Comparison of ENCODE assay signal across 16 cellular contexts in genomic region chr7:127387974-127388373, GRCh38. TPM values are rescaled to one million over a fixed set of nuclear protein-coding genes. Genes with fewer than 3 reads are reported as not detected.
DNase-seq lines count a peak whose midpoint lies in the region; ATAC-seq lines count a peak whose summit lies in the region.
"Had no signal": no experiment of that assay in that cellular context is flagged by ENCODE, and none has a peak within 500 bp of the region (broad histone marks: within the 10 kb centered on the region; RNA-seq: fewer than 3 reads in every experiment).

No MANE protein-coding gene starts in this region.

- ATAC-seq in stimulated activated naive CD8-positive, alpha-beta T cell treated with anti-CD3 and anti-CD28 coated beads, Interleukin-15, Interleukin-2, amounts not matched to agents 100 U/mL and 50 U/mL, for 24 hours, result no peak
- no peak for ATAC-seq in T-cell (replicated peaks in 1 of 4)
- ATAC-seq in central memory CD8-positive, alpha-beta T cell (replicated peaks; ENCODE audit: extremely low read depth, poor library complexity, severe bottlenecking), result no peak
- no peak for ATAC-seq in stimulated activated naive B cell treated with anti-CD40 and anti-IgM and Interleukin-4, amounts not matched to agents 10 μg/mL and 1 μg/mL and 100 μg/mL, for 72 hours (replicated peaks)
- ATAC-seq: A549, PC-3 had no signal

- no peak overlapping the region for H3K27ac Mint-ChIP-seq in stimulated activated naive CD8-positive, alpha-beta T cell treated with anti-CD3 and anti-CD28 coated beads, Interleukin-15, Interleukin-2, amounts not matched to agents 100 ng/mL and 50 ng/mL, for 24 hours
- H3K27ac Mint-ChIP-seq in T-cell, result no peak overlapping the region
- H3K27ac Mint-ChIP-seq in central memory CD8-positive, alpha-beta T cell (ENCODE audit: low read depth), result peak overlapping the region; percentile 59
- H3K27ac Mint-ChIP-seq in stimulated activated naive B cell treated with anti-CD40 and anti-IgM and Interleukin-4, amounts not matched to agents 10 μg/mL and 1 μg/mL and 100 μg/mL, for 72 hours, result no peak overlapping the region

- DNase-seq in stimulated activated naive CD8-positive, alpha-beta T cell treated with anti-CD3 and anti-CD28 coated beads, Interleukin-15, Interleukin-2, amounts not matched to agents 100 U/mL and 50 U/mL, for 24 hours, result no peak
- no peak for DNase-seq in T-cell
- DNase-seq in central memory CD8-positive, alpha-beta T cell (ENCODE audit: low spot score in 2 of 2), result no peak
- no peak for DNase-seq in stimulated activated naive B cell treated with anti-CD40 and anti-IgM and Interleukin-4, amounts not matched to agents 10 μg/mL and 1 μg/mL and 100 μg/mL, for 72 hours
- no peak for DNase-seq in NCI-H1417 treated with DMSO at 0.1 percent for 48 hours (lab: John Stamatoyannopoulos, UW)
- no peak for DNase-seq in iPS-NIHi11 (ENCODE audit: low spot score)
- no peak for DNase-seq in T-helper 1 cell
- DNase-seq: Calu3, MV-4-11, NCI-H1436 treated with DMSO at 0.1 percent for 48 hours, NCI-H2029 treated with DMSO at 0.1 percent for 48 hours, NCI-H82, PC-3 had no signal

- POLR2A ChIA-PET in T-cell (lab: Charles Lee), result no interaction called here

- no peaks in the 10 kb centered on the region for H3K9me3 Mint-ChIP-seq in stimulated activated naive CD8-positive, alpha-beta T cell treated with anti-CD3 and anti-CD28 coated beads, Interleukin-15, Interleukin-2, amounts not matched to agents 100 ng/mL and 50 ng/mL, for 24 hours
- no peaks in the 10 kb centered on the region for H3K9me3 Mint-ChIP-seq in T-cell
- H3K9me3 Mint-ChIP-seq in central memory CD8-positive, alpha-beta T cell, result no peaks in the 10 kb centered on the region
- H3K9me3 Mint-ChIP-seq in stimulated activated naive B cell treated with anti-CD40 and anti-IgM and Interleukin-4, amounts not matched to agents 10 μg/mL and 1 μg/mL and 100 μg/mL, for 72 hours, result no peaks in the 10 kb centered on the region
- H3K9me3 Mint-ChIP-seq: CD14-positive monocyte had no signal

- peaks cover 71% of the 10 kb centered on the region for H3K36me3 Mint-ChIP-seq in stimulated activated naive CD8-positive, alpha-beta T cell treated with anti-CD3 and anti-CD28 coated beads, Interleukin-15, Interleukin-2, amounts not matched to agents 100 ng/mL and 50 ng/mL, for 24 hours (ENCODE audit: low read depth)
- H3K36me3 Mint-ChIP-seq in T-cell, result peaks cover 43% of the 10 kb centered on the region
- H3K36me3 Mint-ChIP-seq in central memory CD8-positive, alpha-beta T cell (ENCODE audit: insufficient read depth), result peaks cover 49% of the 10 kb centered on the region
- peaks cover 20 to 47% of the 10 kb centered on the region in 2 donors for H3K36me3 Mint-ChIP-seq in stimulated activated naive B cell treated with anti-CD40 and anti-IgM and Interleukin-4, amounts not matched to agents 10 μg/mL and 1 μg/mL and 100 μg/mL, for 72 hours

- no peaks in the 10 kb centered on the region for H3K27me3 Mint-ChIP-seq in stimulated activated naive CD8-positive, alpha-beta T cell treated with anti-CD3 and anti-CD28 coated beads, Interleukin-15, Interleukin-2, amounts not matched to agents 100 ng/mL and 50 ng/mL, for 24 hours
- H3K27me3 Mint-ChIP-seq in T-cell, result no peaks in the 10 kb centered on the region
- H3K27me3 Mint-ChIP-seq in central memory CD8-positive, alpha-beta T cell, result no peaks in the 10 kb centered on the region
- H3K27me3 Mint-ChIP-seq in stimulated activated naive B cell treated with anti-CD40 and anti-IgM and Interleukin-4, amounts not matched to agents 10 μg/mL and 1 μg/mL and 100 μg/mL, for 72 hours, result no peaks in the 10 kb centered on the region

- peak overlapping the region; percentile 6 for H3K4me3 Mint-ChIP-seq in stimulated activated naive CD8-positive, alpha-beta T cell treated with anti-CD3 and anti-CD28 coated beads, Interleukin-15, Interleukin-2, amounts not matched to agents 100 ng/mL and 50 ng/mL, for 24 hours
- peak overlapping the region in 2 of 3 donors; percentile 26 to 95 for H3K4me3 Mint-ChIP-seq in T-cell
- H3K4me3 Mint-ChIP-seq in central memory CD8-positive, alpha-beta T cell, result peak overlapping the region; percentile 35
- no peak overlapping the region for H3K4me3 Mint-ChIP-seq in stimulated activated naive B cell treated with anti-CD40 and anti-IgM and Interleukin-4, amounts not matched to agents 10 μg/mL and 1 μg/mL and 100 μg/mL, for 72 hours
- H3K4me3 Mint-ChIP-seq: CD14-positive monocyte had no signal

- H3K4me1 Mint-ChIP-seq in stimulated activated naive CD8-positive, alpha-beta T cell treated with anti-CD3 and anti-CD28 coated beads, Interleukin-15, Interleukin-2, amounts not matched to agents 100 ng/mL and 50 ng/mL, for 24 hours (ENCODE audit: low read depth), result peaks cover 68% of the 10 kb centered on the region
- peaks cover 68 to 71% (median 69%) of the 10 kb centered on the region in 3 donors for H3K4me1 Mint-ChIP-seq in T-cell
- peaks cover 61% of the 10 kb centered on the region for H3K4me1 Mint-ChIP-seq in central memory CD8-positive, alpha-beta T cell
- peaks cover 30 to 49% of the 10 kb centered on the region in 2 donors for H3K4me1 Mint-ChIP-seq in stimulated activated naive B cell treated with anti-CD40 and anti-IgM and Interleukin-4, amounts not matched to agents 10 μg/mL and 1 μg/mL and 100 μg/mL, for 72 hours

- CTCF ChIA-PET in T-cell (lab: Charles Lee), result interaction anchor here (0.6 to 1.1 kb wide), 2 partner anchors 40 to 61 kb away, joined by 3 to 4 read pairs; no protein-coding TSS in a partner anchor

RNA-seq across cellular contexts. Expression of gene ZNF800, which starts 4.5 kb away (rescaled TPM):
- total RNA-seq in T-cell, result 10 to 100 TPM; 59.6 to 75.0 (median 64.3) TPM

Comparison
In these comparisons a context has a peak if more than half of its experiments do, and no peak if none do; other contexts are left out.
1. H3K4me3 Mint-ChIP-seq: peak in stimulated activated naive CD8-positive, alpha-beta T cell treated with anti-CD3 and anti-CD28 coated beads, Interleukin-15, Interleukin-2, amounts not matched to agents 100 ng/mL and 50 ng/mL, for 24 hours (single experiment), T-cell (2 of 3) and central memory CD8-positive, alpha-beta T cell (single experiment); none in stimulated activated naive B cell treated with anti-CD40 and anti-IgM and Interleukin-4, amounts not matched to agents 10 μg/mL and 1 μg/mL and 100 μg/mL, for 72 hours (0 of 2).